ENCODE assay signal across 37 cellular contexts in the genomic region with DNA sequence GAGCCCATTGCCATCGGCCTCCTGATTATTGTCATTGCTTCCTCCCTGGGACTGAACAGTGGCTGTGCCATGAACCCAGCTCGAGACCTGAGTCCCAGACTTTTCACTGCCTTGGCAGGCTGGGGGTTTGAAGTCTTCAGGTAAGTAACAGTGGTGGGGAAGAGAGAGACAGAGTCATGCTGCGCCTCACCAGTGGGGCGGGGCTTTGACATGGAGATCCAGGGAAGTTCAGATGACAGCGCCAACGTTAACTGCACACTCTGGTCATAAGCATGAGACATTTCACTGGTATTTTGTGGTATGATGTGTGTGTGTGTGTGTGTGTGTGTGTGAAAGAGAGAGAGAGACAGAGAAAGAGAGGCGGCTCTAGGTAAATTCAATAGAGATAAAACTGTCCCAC. TPM values are rescaled to one million over a fixed set of nuclear protein-coding genes. Genes with fewer than 3 reads are reported as not detected.
DNase-seq lines count a peak whose midpoint lies in the region; ATAC-seq and TF ChIP-seq lines count a peak whose summit lies in the region.
"Had no signal": no experiment of that assay in that cellular context is flagged by ENCODE, and none has a peak within 500 bp of the region (broad histone marks: within the 10 kb centered on the region; RNA-seq: fewer than 3 reads in every experiment).

No MANE protein-coding gene starts in this region.

- CTCF ChIA-PET in RWPE1 (lab: Yijun Ruan, JAX) (no interaction called here), T-cell (lab: Charles Lee) (no interaction called here)

- ATAC-seq in esophagus mucosa (no peak), T-cell (replicated peaks in 1 of 4) (no peak)
- ATAC-seq: naive thymus-derived CD8-positive, alpha-beta T cell; sciatic nerve; stimulated activated naive CD8-positive, alpha-beta T cell treated with anti-CD3 and anti-CD28 coated beads, Interleukin-15, amount 100 ng/mL, for 72 hours had no signal

- H3K27ac ChIP-seq in RWPE1 = peak overlapping the region; percentile 45; the same call in 1 of the 2 replicates
- H3K27ac ChIP-seq: ascending aorta, heart right ventricle, HL-60, prostate gland, thoracic aorta, uterus had no signal

- no peak overlapping the region for H3K4me3 Mint-ChIP-seq in endothelial cell (ENCODE audit: unreplicated experiment)
- H3K4me3 Mint-ChIP-seq in T-cell = no peak overlapping the region
- H3K4me3 Mint-ChIP-seq: activated naive CD8-positive, alpha-beta T cell treated with anti-CD3 and anti-CD28 coated beads, Interleukin-2, amount 10 ng/mL, durations not matched to agents 7 days and 5 days; CD8-positive, alpha-beta memory T cell; central memory CD8-positive, alpha-beta T cell; H9; naive thymus-derived CD8-positive, alpha-beta T cell; stimulated activated naive CD8-positive, alpha-beta T cell treated with anti-CD3 and anti-CD28 coated beads, Interleukin-15, amount 100 ng/mL, for 72 hours; T-helper 1 cell treated with Interleukin-12 subunit alpha and Interleukin-12 subunit beta and Interleukin-4 antibody, amounts not matched to agents 30 μg/mL and 1 μg/mL, for 36 hours had no signal

- H3K4me1 Mint-ChIP-seq in endothelial cell (ENCODE audit: unreplicated experiment) (peaks cover 13% of the 10 kb centered on the region), T-cell (peaks cover 0 to 1% (median 0%) of the 10 kb centered on the region in 3 donors)
- H3K4me1 Mint-ChIP-seq: activated naive CD8-positive, alpha-beta T cell treated with anti-CD3 and anti-CD28 coated beads, Interleukin-2, amount 10 ng/mL, durations not matched to agents 7 days and 5 days; CD8-positive, alpha-beta memory T cell; central memory CD8-positive, alpha-beta T cell; H9; naive thymus-derived CD8-positive, alpha-beta T cell; stimulated activated naive CD8-positive, alpha-beta T cell treated with anti-CD3 and anti-CD28 coated beads, Interleukin-15, amount 100 ng/mL, for 72 hours had no signal

- H3K27me3 Mint-ChIP-seq in endothelial cell (ENCODE audit: unreplicated experiment) (peaks cover 2% of the 10 kb centered on the region), T-cell (peaks cover 35 to 45% of the 10 kb centered on the region in 2 donors)

- DNase-seq in ELR (ENCODE audit: low read depth) (peak; percentile 64), RWPE1 (ENCODE audit: low spot score) (no peak), endothelial cell (ENCODE audit: low spot score) (no peak), lung microvascular endothelial cell (ENCODE audit: low read depth in 2 of 2) (peak; percentile 20 to 57), medulla oblongata (ENCODE audit: extremely low spot score) (no peak), glomerular visceral epithelial cell (ENCODE audit: extremely low spot score) (no peak), T-cell (no peak)
- DNase-seq: activated CD4-positive, alpha-beta T cell treated with anti-CD3 and anti-CD28 coated beads, Interleukin-2, amount 50 U/mL, for 48 hours; activated CD4-positive, CD25-positive, alpha-beta regulatory T cell treated with anti-CD3 and anti-CD28 coated beads, Interleukin-2, amount 50 U/mL, for 72 hours; activated gamma-delta T cell treated with Interleukin-2 at 50 U/mL for 16 hours; activated naive CD8-positive, alpha-beta T cell treated with anti-CD3 and anti-CD28 coated beads, Interleukin-2, amount 10 ng/mL, durations not matched to agents 7 days and 5 days; activated T-cell treated with anti-CD3 and anti-CD28 coated beads, Interleukin-2, amount 50 U/mL, for 48 hours; CD8-positive, alpha-beta memory T cell; DMS 273 treated with DMSO at 0.1 percent for 48 hours; H9; heart right ventricle; Karpas-422; kidney; naive thymus-derived CD8-positive, alpha-beta T cell; NCI-H82; nucleus accumbens; stimulated activated CD4-positive, alpha-beta T cell treated with anti-CD3 and anti-CD28 coated beads, Interleukin-12 subunit alpha, Interleukin-12 subunit beta, amount 100 ng/mL, for 4 hours; stimulated activated CD4-positive, alpha-beta T cell treated with anti-CD3 and anti-CD28 coated beads, Interleukin-2, amount 100 ng/mL, for 48 hours; stimulated activated naive CD8-positive, alpha-beta T cell treated with anti-CD3 and anti-CD28 coated beads, Interleukin-15, amount 100 ng/mL, for 72 hours; uterus had no signal

- H3K27ac Mint-ChIP-seq in endothelial cell (ENCODE audit: unreplicated experiment) (peak overlapping the region; percentile 50), T-cell (no peak overlapping the region)
- H3K27ac Mint-ChIP-seq: activated naive CD8-positive, alpha-beta T cell treated with anti-CD3 and anti-CD28 coated beads, Interleukin-2, amount 10 ng/mL, durations not matched to agents 7 days and 5 days; CD8-positive, alpha-beta memory T cell; H9; naive thymus-derived CD8-positive, alpha-beta T cell; stimulated activated naive CD8-positive, alpha-beta T cell treated with anti-CD3 and anti-CD28 coated beads, Interleukin-15, amount 100 ng/mL, for 72 hours; T-helper 1 cell treated with Interleukin-12 subunit alpha and Interleukin-12 subunit beta and Interleukin-4 antibody, amounts not matched to agents 30 μg/mL and 1 μg/mL, for 36 hours had no signal

- H3K9me3 Mint-ChIP-seq in endothelial cell (ENCODE audit: unreplicated experiment) (no peaks in the 10 kb centered on the region), T-cell (no peaks in the 10 kb centered on the region)
- H3K9me3 Mint-ChIP-seq: activated naive CD8-positive, alpha-beta T cell treated with anti-CD3 and anti-CD28 coated beads, Interleukin-2, amount 10 ng/mL, durations not matched to agents 7 days and 5 days; CD8-positive, alpha-beta memory T cell; central memory CD8-positive, alpha-beta T cell; H9; naive thymus-derived CD8-positive, alpha-beta T cell; stimulated activated naive CD8-positive, alpha-beta T cell treated with anti-CD3 and anti-CD28 coated beads, Interleukin-15, amount 100 ng/mL, for 72 hours; T-helper 1 cell treated with Interleukin-12 subunit alpha and Interleukin-12 subunit beta and Interleukin-4 antibody, amounts not matched to agents 30 μg/mL and 1 μg/mL, for 36 hours had no signal

- H3K36me3 Mint-ChIP-seq in endothelial cell (ENCODE audit: low read depth, unreplicated experiment) (no peaks in the 10 kb centered on the region), T-cell (no peaks in the 10 kb centered on the region)
- H3K36me3 Mint-ChIP-seq: activated naive CD8-positive, alpha-beta T cell treated with anti-CD3 and anti-CD28 coated beads, Interleukin-2, amount 10 ng/mL, durations not matched to agents 7 days and 5 days; CD8-positive, alpha-beta memory T cell; naive thymus-derived CD8-positive, alpha-beta T cell had no signal

- POLR2A ChIA-PET in RWPE1 (lab: Yijun Ruan, JAX; ENCODE audit: low non-redundant PET) = no interaction called here
- POLR2A ChIA-PET in T-cell (lab: Charles Lee) = no interaction called here

- TF ChIP-seq CTCF in RWPE1 (conservative IDR thresholded peaks at IDR 0.05; ENCODE audit: low read depth) = no peak
- no peak for TF ChIP-seq CTCF in endothelial cell (IDR thresholded peaks at IDR 0.05; ENCODE audit: unreplicated experiment)

RNA-seq across cellular contexts. Expression of a gene that starts 41.0 kb away (rescaled TPM):
- total RNA-seq in endothelial cell (ENCODE audit: unreplicated experiment) = not detected
- total RNA-seq in lung microvascular endothelial cell = not detected in 2 replicates
- total RNA-seq in esophagus mucosa = 0.60 TPM
- total RNA-seq in T-cell = under 1 TPM in 2 of 5 donors, not detected in 3; 0.09 to 0.23 TPM
- total RNA-seq: A673; dermis microvascular lymphatic vessel endothelial cell; fibroblast of villous mesenchyme; H9; naive thymus-derived CD8-positive, alpha-beta T cell; NCI-H460 had no signal

Comparison
In these comparisons a context has a peak if more than half of its experiments do, and no peak if none do; other contexts are left out.
1. DNase-seq: peak in ELR (single experiment) and lung microvascular endothelial cell (2 of 2); none in RWPE1 (single experiment), endothelial cell (single experiment), medulla oblongata (single experiment), glomerular visceral epithelial cell (single experiment) and T-cell (0 of 34).